17 cellular contexts compared by ENCODE assay signal in genomic region chr14:104545151-104545931, GRCh38. TPM values are rescaled to one million over a fixed set of nuclear protein-coding genes. Genes with fewer than 3 reads are reported as not detected.
DNase-seq lines count a peak whose midpoint lies in the region; ATAC-seq, FAIRE-seq and TF ChIP-seq lines count a peak whose summit lies in the region.
"Had no signal": no experiment of that assay in that cellular context is flagged by ENCODE, and none has a peak within 500 bp of the region (broad histone marks: within the 10 kb centered on the region; RNA-seq: fewer than 3 reads in every experiment).

No MANE protein-coding gene starts in this region.

- POLR2A ChIA-PET in MCF 10A (lab: Yijun Ruan, JAX), result interaction anchor here (0.7 kb wide), 1 partner anchor 401 kb away, joined by 3 read pairs; no protein-coding TSS in a partner anchor

- no peak overlapping the region for H3K27ac Mint-ChIP-seq in MCF 10A (ENCODE audit: low read depth, unreplicated experiment)
- H3K27ac Mint-ChIP-seq: activated CD4-positive, alpha-beta memory T cell treated with anti-CD3 and anti-CD28 coated beads for 36 hours; activated T-helper 1 cell treated with anti-CD3 and anti-CD28 coated beads, Interleukin-12 subunit alpha, Interleukin-12 subunit beta, Interleukin-2, Interleukin-4 antibody, amounts not matched to agents 30 ng/mL and 10 ng/mL and 1 ng/mL, durations not matched to agents 14 hours and 24 hours and 36 hours; effector memory CD8-positive, alpha-beta T cell; natural killer cell; stimulated activated naive CD8-positive, alpha-beta T cell treated with anti-CD3 and anti-CD28 coated beads, Interleukin-15, amount 100 ng/mL, for 72 hours; T-helper 2 cell treated with Interferon-gamma antibody and Interleukin-4, amounts not matched to agents 5 μg/mL and 100 μg/mL, for 36 hours had no signal

- ATAC-seq in HG03521 (IDR thresholded peaks at IDR 0.05; ENCODE audit: unreplicated experiment) (no peak), GM21390 (IDR thresholded peaks at IDR 0.05; ENCODE audit: unreplicated experiment) (no peak)
- ATAC-seq: effector memory CD8-positive, alpha-beta T cell; stimulated activated naive CD8-positive, alpha-beta T cell treated with anti-CD3 and anti-CD28 coated beads, Interleukin-15, amount 100 ng/mL, for 72 hours had no signal

- peak; percentile 45 for DNase-seq in NCI-H1092 treated with DMSO at 0.1 percent for 48 hours (lab: John Stamatoyannopoulos, UW)
- DNase-seq in NCI-H1092 (lab: John Stamatoyannopoulos, UW), result no peak
- peak; percentile 94 to 96 for DNase-seq in NCI-H446 (lab: John Stamatoyannopoulos, UW)
- peak; percentile 33 to 75 for DNase-seq in frontal cortex (ENCODE audit: low spot score in 2 of 2)
- peak; percentile 33 for DNase-seq in putamen (ENCODE audit: low spot score)
- DNase-seq in MCF 10A (ENCODE audit: unreplicated experiment), result no peak
- DNase-seq: activated CD4-positive, alpha-beta memory T cell treated with anti-CD3 and anti-CD28 coated beads for 36 hours; effector memory CD8-positive, alpha-beta T cell; natural killer cell; stimulated activated naive CD8-positive, alpha-beta T cell treated with anti-CD3 and anti-CD28 coated beads, Interleukin-15, amount 100 ng/mL, for 72 hours had no signal

- H3K9me3 Mint-ChIP-seq in MCF 10A (ENCODE audit: unreplicated experiment), result no peaks in the 10 kb centered on the region
- H3K9me3 Mint-ChIP-seq: activated CD4-positive, alpha-beta memory T cell treated with anti-CD3 and anti-CD28 coated beads for 36 hours; activated T-helper 1 cell treated with anti-CD3 and anti-CD28 coated beads, Interleukin-12 subunit alpha, Interleukin-12 subunit beta, Interleukin-2, Interleukin-4 antibody, amounts not matched to agents 30 ng/mL and 10 ng/mL and 1 ng/mL, durations not matched to agents 14 hours and 24 hours and 36 hours; effector memory CD8-positive, alpha-beta T cell; natural killer cell; stimulated activated naive CD8-positive, alpha-beta T cell treated with anti-CD3 and anti-CD28 coated beads, Interleukin-15, amount 100 ng/mL, for 72 hours; T-helper 2 cell treated with Interferon-gamma antibody and Interleukin-4, amounts not matched to agents 5 μg/mL and 100 μg/mL, for 36 hours had no signal

- intact Hi-C loops in MCF 10A (cut with micrococcal nuclease), result no loop called here

- no peaks in the 10 kb centered on the region for H3K4me1 Mint-ChIP-seq in MCF 10A (ENCODE audit: insufficient read depth, unreplicated experiment)
- H3K4me1 Mint-ChIP-seq: natural killer cell; stimulated activated naive CD8-positive, alpha-beta T cell treated with anti-CD3 and anti-CD28 coated beads, Interleukin-15, amount 100 ng/mL, for 72 hours had no signal

- H3K4me3 Mint-ChIP-seq in MCF 10A (ENCODE audit: unreplicated experiment), result no peak overlapping the region
- H3K4me3 Mint-ChIP-seq: activated CD4-positive, alpha-beta memory T cell treated with anti-CD3 and anti-CD28 coated beads for 36 hours; activated T-helper 1 cell treated with anti-CD3 and anti-CD28 coated beads, Interleukin-12 subunit alpha, Interleukin-12 subunit beta, Interleukin-2, Interleukin-4 antibody, amounts not matched to agents 30 ng/mL and 10 ng/mL and 1 ng/mL, durations not matched to agents 14 hours and 24 hours and 36 hours; effector memory CD8-positive, alpha-beta T cell; natural killer cell; stimulated activated naive CD8-positive, alpha-beta T cell treated with anti-CD3 and anti-CD28 coated beads, Interleukin-15, amount 100 ng/mL, for 72 hours; T-helper 2 cell treated with Interferon-gamma antibody and Interleukin-4, amounts not matched to agents 5 μg/mL and 100 μg/mL, for 36 hours had no signal

- CTCF ChIA-PET in MCF 10A (lab: Yijun Ruan, JAX), result interaction anchor here (0.6 to 0.8 kb wide), 2 partner anchors 106 to 468 kb away, joined by 3 to 4 read pairs; no protein-coding TSS in a partner anchor

- H3K36me3 Mint-ChIP-seq in MCF 10A (ENCODE audit: insufficient read depth, unreplicated experiment), result no peaks in the 10 kb centered on the region
- H3K36me3 Mint-ChIP-seq: activated CD4-positive, alpha-beta memory T cell treated with anti-CD3 and anti-CD28 coated beads for 36 hours; natural killer cell had no signal

- FAIRE-seq in frontal cortex (lab: Jason Lieb, UNC), result no peak
- FAIRE-seq: astrocyte had no signal

- H3K27me3 Mint-ChIP-seq in MCF 10A (ENCODE audit: insufficient read depth, unreplicated experiment), result peaks cover 50% of the 10 kb centered on the region

- TF ChIP-seq CTCF in MCF 10A (IDR thresholded peaks at IDR 0.05; ENCODE audit: unreplicated experiment), result no peak

- no TSS peak for BruUV-seq in MCF 10A (replicated peaks; lab: Mats Ljungman, UMichigan)

RNA-seq across cellular contexts. Expression of gene C14orf180, which starts 34.2 kb away (rescaled TPM):
- total RNA-seq in frontal cortex (not detected), MCF 10A (2022) (not detected in 2 replicates)
- total RNA-seq: activated CD4-positive, alpha-beta memory T cell treated with anti-CD3 and anti-CD28 coated beads for 36 hours; activated T-helper 1 cell treated with anti-CD3 and anti-CD28 coated beads, Interleukin-12 subunit alpha, Interleukin-12 subunit beta, Interleukin-2, Interleukin-4 antibody, amounts not matched to agents 30 ng/mL and 10 ng/mL and 1 ng/mL, durations not matched to agents 14 hours and 24 hours and 36 hours; astrocyte; glomerular endothelial cell; natural killer cell; RPMI7951 had no signal

RNA-seq across cellular contexts. Expression of gene TMEM179, which starts 59.2 kb away (rescaled TPM):
- total RNA-seq in frontal cortex (42.0 TPM), MCF 10A (2022) (not detected in 2 replicates)
- total RNA-seq: activated CD4-positive, alpha-beta memory T cell treated with anti-CD3 and anti-CD28 coated beads for 36 hours; natural killer cell; RPMI7951 had no signal

Comparison
In these comparisons a context has a peak if more than half of its experiments do, and no peak if none do; other contexts are left out.
1. DNase-seq: peak in NCI-H1092 treated with DMSO at 0.1 percent for 48 hours (single experiment), NCI-H446 (2 of 2), frontal cortex (2 of 2) and putamen (single experiment); none in NCI-H1092 (single experiment) and MCF 10A (single experiment).
2. RNA of gene TMEM179, which starts 59.2 kb away (total RNA-seq): 42.0 TPM in frontal cortex (single experiment); not detected in MCF 10A; every median in the first group is over 10 times any median in the second.